Comparison of ENCODE assay signal across 1 cellular context in genomic region chr2:127776122-127776780, GRCh38.
TF ChIP-seq lines count a peak whose summit lies in the region.

No MANE protein-coding gene starts in this region.

TF ChIP-seq in GM12878, 131 proteins besides CTCF, POLR2A, EP300 and RAD21 (continued from another document):
- no peak for TF ChIP-seq TAF1 (IDR thresholded peaks at IDR 0.05; ENCODE audit: borderline replicate concordance, low read depth, low read length)
- no peak for TF ChIP-seq EGR1 (IDR thresholded peaks at IDR 0.05; ENCODE audit: borderline replicate concordance in 1 of 2, low read depth in 2 of 2, low read length in 2 of 2)
- no peak for TF ChIP-seq EED (IDR thresholded peaks at IDR 0.05; ENCODE audit: low read depth)
